In genomic region chr6:56403663-56404200, GRCh38 we compare ENCODE assay signal across 14 cellular contexts.
DNase-seq lines count a peak whose midpoint lies in the region; ATAC-seq and TF ChIP-seq lines count a peak whose summit lies in the region.
"Had no signal": no experiment of that assay in that cellular context is flagged by ENCODE, and none has a peak within 500 bp of the region (broad histone marks: within the 10 kb centered on the region; RNA-seq: fewer than 3 reads in every experiment).

No MANE protein-coding gene starts in this region.

- no peak for DNase-seq in ascending aorta (ENCODE audit: low spot score in 2 of 2)
- DNase-seq in fibroblast of the aortic adventitia (ENCODE audit: low read depth), result peak; percentile 39
- DNase-seq in lower lobe of right lung, result no peak
- DNase-seq in thoracic aorta (ENCODE audit: low spot score), result no peak
- no peak for DNase-seq in MG63
- DNase-seq: C1 segment of cervical spinal cord, DMS 273 treated with DMSO at 0.1 percent for 48 hours, KBM-7, NCI-H1092 treated with DMSO at 0.1 percent for 48 hours, NCI-H1694 had no signal

- H3K4me1 ChIP-seq in ascending aorta (peaks cover 0 to 12% of the 10 kb centered on the region in 2 donors), lower lobe of right lung (no peaks in the 10 kb centered on the region), thoracic aorta (ENCODE audit: control insufficient read depth in 1 of 2, low read depth in 2 of 2) (peaks cover 9 to 14% of the 10 kb centered on the region in 2 donors)

- H3K36me3 ChIP-seq in ascending aorta, result no peaks in the 10 kb centered on the region
- no peaks in the 10 kb centered on the region for H3K36me3 ChIP-seq in lower lobe of right lung
- H3K36me3 ChIP-seq in thoracic aorta, result no peaks in the 10 kb centered on the region
- H3K36me3 ChIP-seq in MG63, result no peaks in the 10 kb centered on the region

- H3K27ac ChIP-seq in ascending aorta, result peak overlapping the region; percentile 33 to 38
- H3K27ac ChIP-seq in lower lobe of right lung, result peak overlapping the region; percentile 13
- H3K27ac ChIP-seq in thoracic aorta, result peak overlapping the region; percentile 7 to 64

- ATAC-seq in lower lobe of right lung (no peak), thoracic aorta (ENCODE audit: insufficient number of reproducible peaks, low FRiP score, low read depth) (no peak), GM21367 (IDR thresholded peaks at IDR 0.05; ENCODE audit: unreplicated experiment) (no peak), HG02938 (IDR thresholded peaks at IDR 0.05; ENCODE audit: unreplicated experiment) (no peak), GM21723 (IDR thresholded peaks at IDR 0.05; ENCODE audit: unreplicated experiment) (no peak)
- ATAC-seq: GM23338 had no signal

- H3K9me3 ChIP-seq in ascending aorta (no peaks in the 10 kb centered on the region), lower lobe of right lung (no peaks in the 10 kb centered on the region), thoracic aorta (peaks cover 4% of the 10 kb centered on the region), MG63 (0 out of 2 replicates have a peak, but pooled peaks cover 2% of the 10 kb centered on the region)

- TF ChIP-seq CTCF in ascending aorta (IDR thresholded peaks at IDR 0.05), result no peak
- no peak for TF ChIP-seq CTCF in fibroblast of the aortic adventitia (IDR thresholded peaks at IDR 0.05; ENCODE audit: insufficient read depth, low read length)
- TF ChIP-seq CTCF in lower lobe of right lung (IDR thresholded peaks at IDR 0.05), result no peak
- TF ChIP-seq CTCF in thoracic aorta (IDR thresholded peaks at IDR 0.05), result no peak

- H3K27me3 ChIP-seq in ascending aorta (no peaks in the 10 kb centered on the region), lower lobe of right lung (ENCODE audit: low read depth) (no peaks in the 10 kb centered on the region), thoracic aorta (replicated peaks; ENCODE audit: insufficient read depth) (no peaks in the 10 kb centered on the region), MG63 (no peaks in the 10 kb centered on the region)

- intact Hi-C loops in ascending aorta (cut with DNase I) (no loop called here), lower lobe of right lung (cut with DNase I) (no loop called here)

- H3K4me3 ChIP-seq in ascending aorta, result no peak overlapping the region
- no peak overlapping the region for H3K4me3 ChIP-seq in fibroblast of the aortic adventitia (ENCODE audit: low read depth, low read length)
- no peak overlapping the region for H3K4me3 ChIP-seq in lower lobe of right lung
- H3K4me3 ChIP-seq in thoracic aorta, result no peak overlapping the region
- no peak overlapping the region for H3K4me3 ChIP-seq in MG63
- H3K4me3 ChIP-seq: GM23338 had no signal
